In the genomic region with DNA sequence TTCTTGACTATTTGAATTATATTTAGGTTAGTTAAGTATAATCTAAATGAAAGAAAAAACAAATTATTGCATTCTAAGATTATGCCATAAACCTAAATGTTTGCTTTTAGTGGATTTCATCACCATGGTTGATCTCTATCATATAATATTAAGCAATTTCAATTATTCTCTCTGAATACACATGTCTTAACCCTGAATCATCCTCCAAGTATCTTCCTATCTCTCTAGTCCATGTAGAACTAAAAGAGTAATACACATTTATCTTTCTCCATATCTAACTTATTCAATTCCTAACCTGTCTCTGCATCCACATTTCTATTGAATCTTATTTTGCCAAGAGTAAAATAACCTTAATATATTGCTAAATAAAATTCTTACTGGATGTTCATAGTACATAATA, we compare ENCODE assay signal across 34 cellular contexts. TPM values are rescaled to one million over a fixed set of nuclear protein-coding genes. Genes with fewer than 3 reads are reported as not detected.
"Had no signal": no experiment of that assay in that cellular context is flagged by ENCODE, and none has a peak within 500 bp of the region (broad histone marks: within the 10 kb centered on the region; RNA-seq: fewer than 3 reads in every experiment).

No MANE protein-coding gene starts in this region.

- H3K4me3 Mint-ChIP-seq: activated B cell treated with CpG ODN at 0.5 μM for 24 hours; activated CD8-positive, alpha-beta T cell treated with anti-CD3 and anti-CD28 coated beads for 36 hours; activated naive CD8-positive, alpha-beta T cell treated with anti-CD3 and anti-CD28 coated beads for 36 hours; activated T-cell treated with anti-CD3 and anti-CD28 coated beads, Interleukin-2, amount 50 U/mL, for 72 hours; activated T-helper 17 cell treated with anti-CD3 and anti-CD28 coated beads, Interleukin-2, amount 50 U/mL, for 72 hours had no signal

- H3K36me3 Mint-ChIP-seq: activated naive CD8-positive, alpha-beta T cell treated with anti-CD3 and anti-CD28 coated beads for 36 hours had no signal

- H3K27ac Mint-ChIP-seq: activated B cell treated with CpG ODN at 0.5 μM for 24 hours; activated CD8-positive, alpha-beta T cell treated with anti-CD3 and anti-CD28 coated beads for 36 hours; activated naive CD8-positive, alpha-beta T cell treated with anti-CD3 and anti-CD28 coated beads for 36 hours; activated T-cell treated with anti-CD3 and anti-CD28 coated beads, Interleukin-2, amount 50 U/mL, for 72 hours; activated T-helper 17 cell treated with anti-CD3 and anti-CD28 coated beads, Interleukin-2, amount 50 U/mL, for 72 hours had no signal

- H3K4me1 Mint-ChIP-seq: activated B cell treated with CpG ODN at 0.5 μM for 24 hours; activated naive CD8-positive, alpha-beta T cell treated with anti-CD3 and anti-CD28 coated beads for 36 hours; activated T-helper 17 cell treated with anti-CD3 and anti-CD28 coated beads, Interleukin-2, amount 50 U/mL, for 72 hours had no signal

- DNase-seq: activated B cell treated with CpG ODN at 0.5 μM for 24 hours; activated CD4-positive, alpha-beta T cell treated with anti-CD3 and anti-CD28 coated beads for 1 hour; activated CD4-positive, alpha-beta T cell treated with anti-CD3 and anti-CD28 coated beads for 48 hours; activated CD8-positive, alpha-beta T cell treated with anti-CD3 and anti-CD28 coated beads for 36 hours; activated effector memory CD4-positive, alpha-beta T cell treated with anti-CD3 and anti-CD28 coated beads, Interleukin-2, amount 50 U/mL, for 16 hours; activated naive CD4-positive, alpha-beta T cell; activated naive CD4-positive, alpha-beta T cell treated with anti-CD3 and anti-CD28 coated beads, Interleukin-2, amount 50 U/mL, for 16 hours; activated naive CD8-positive, alpha-beta T cell treated with anti-CD3 and anti-CD28 coated beads for 36 hours; activated T-cell treated with anti-CD3 and anti-CD28 coated beads, Interleukin-2, amount 50 U/mL, for 1 hour; activated T-cell treated with anti-CD3 and anti-CD28 coated beads, Interleukin-2, amount 50 U/mL, for 72 hours; amygdala; caudate nucleus; cerebellar nuclear complex; Kasumi-1; KBM-7; MM.1S; MV-4-11; NCI-H1092; NCI-H1436 treated with DMSO at 0.1 percent for 48 hours; NCI-H187; NCI-H2029 treated with DMSO at 0.1 percent for 48 hours; NCI-H2107; NCI-H2171; NCI-H446; NCI-H524; SHP77 treated with DMSO at 0.1 percent for 48 hours; SW 1271; T-helper 1 cell; T-helper 2 cell; T-helper 9 cell had no signal

- H3K4me3 ChIP-seq: ascending aorta, SJSA1 had no signal

- H3K9me3 Mint-ChIP-seq: activated B cell treated with CpG ODN at 0.5 μM for 24 hours; activated CD8-positive, alpha-beta T cell treated with anti-CD3 and anti-CD28 coated beads for 36 hours; activated naive CD8-positive, alpha-beta T cell treated with anti-CD3 and anti-CD28 coated beads for 36 hours; activated T-cell treated with anti-CD3 and anti-CD28 coated beads, Interleukin-2, amount 50 U/mL, for 72 hours; activated T-helper 17 cell treated with anti-CD3 and anti-CD28 coated beads, Interleukin-2, amount 50 U/mL, for 72 hours had no signal

- H3K27me3 Mint-ChIP-seq: activated B cell treated with CpG ODN at 0.5 μM for 24 hours; activated T-helper 17 cell treated with anti-CD3 and anti-CD28 coated beads, Interleukin-2, amount 50 U/mL, for 72 hours had no signal

RNA-seq across cellular contexts. Expression of gene PPFIA2, which starts 59.6 kb away (rescaled TPM):
- total RNA-seq: activated B cell treated with CpG ODN at 0.5 μM for 24 hours; activated CD8-positive, alpha-beta T cell treated with anti-CD3 and anti-CD28 coated beads for 36 hours; activated T-cell treated with anti-CD3 and anti-CD28 coated beads, Interleukin-2, amount 50 U/mL, for 72 hours; activated T-helper 17 cell treated with anti-CD3 and anti-CD28 coated beads, Interleukin-2, amount 50 U/mL, for 72 hours; RPMI7951 had no signal
